9 cellular contexts compared by ENCODE assay signal in genomic region chr11:43736502-43737193, GRCh38. TPM values are rescaled to one million over a fixed set of nuclear protein-coding genes. Genes with fewer than 3 reads are reported as not detected.
A peak's percentile ranks its signal among the peaks of the same experiment; 100 is the strongest.
DNase-seq lines count a peak whose midpoint lies in the region; TF ChIP-seq lines count a peak whose summit lies in the region.
"Had no signal": no experiment of that assay in that cellular context is flagged by ENCODE, and none has a peak within 500 bp of the region (broad histone marks: within the 10 kb centered on the region; RNA-seq: fewer than 3 reads in every experiment).

No MANE protein-coding gene starts in this region.

- H3K4me3 Mint-ChIP-seq in osteocyte (ENCODE audit: unreplicated experiment): no peak overlapping the region

- TF ChIP-seq CTCF in osteocyte (IDR thresholded peaks at IDR 0.05): no peak

- H3K27ac Mint-ChIP-seq in osteocyte (ENCODE audit: unreplicated experiment): peak overlapping the region; percentile 89

- H3K9me3 Mint-ChIP-seq in osteocyte (ENCODE audit: unreplicated experiment): no peaks in the 10 kb centered on the region

- H3K27me3 Mint-ChIP-seq in osteocyte (ENCODE audit: unreplicated experiment): no peaks in the 10 kb centered on the region

- H3K36me3 Mint-ChIP-seq in osteocyte (ENCODE audit: unreplicated experiment): peaks cover 13% of the 10 kb centered on the region

- DNase-seq in EH (ENCODE audit: low read depth) (peak; percentile 76), NCI-H2227 treated with DMSO at 0.1 percent for 48 hours (lab: John Stamatoyannopoulos, UW) (peak; percentile 62), epidermal melanocyte (ENCODE audit: insufficient read length, low spot score) (peak; percentile 56), osteocyte (ENCODE audit: extremely low spot score, unreplicated experiment) (no peak), SHP77 treated with DMSO at 0.1 percent for 48 hours (lab: John Stamatoyannopoulos, UW) (no peak), DMS53 treated with DMSO at 0.1 percent for 48 hours (lab: John Stamatoyannopoulos, UW; ENCODE audit: unreplicated experiment) (no peak), T-helper 1 cell (no peak)
- no peak for DNase-seq in activated naive CD4-positive, alpha-beta T cell treated with Interleukin-2 at 50 U/mL for 16 hours
- DNase-seq: central memory CD4-positive, alpha-beta T cell had no signal

- H3K4me1 Mint-ChIP-seq in osteocyte (ENCODE audit: unreplicated experiment): peaks cover 34% of the 10 kb centered on the region

RNA-seq across cellular contexts. Expression of gene HSD17B12, which starts 56.1 kb away (rescaled TPM):
- total RNA-seq in osteocyte: 69.5 and 81.6 TPM in 2 replicates

Comparison
In these comparisons a context has a peak if more than half of its experiments do, and no peak if none do; other contexts are left out.
1. DNase-seq: peak in EH (single experiment), NCI-H2227 treated with DMSO at 0.1 percent for 48 hours (single experiment) and epidermal melanocyte (single experiment); none in osteocyte (single experiment), activated naive CD4-positive, alpha-beta T cell treated with Interleukin-2 at 50 U/mL for 16 hours (single experiment), SHP77 treated with DMSO at 0.1 percent for 48 hours (single experiment), DMS53 treated with DMSO at 0.1 percent for 48 hours (single experiment) and T-helper 1 cell (0 of 5).